In the genomic region with DNA sequence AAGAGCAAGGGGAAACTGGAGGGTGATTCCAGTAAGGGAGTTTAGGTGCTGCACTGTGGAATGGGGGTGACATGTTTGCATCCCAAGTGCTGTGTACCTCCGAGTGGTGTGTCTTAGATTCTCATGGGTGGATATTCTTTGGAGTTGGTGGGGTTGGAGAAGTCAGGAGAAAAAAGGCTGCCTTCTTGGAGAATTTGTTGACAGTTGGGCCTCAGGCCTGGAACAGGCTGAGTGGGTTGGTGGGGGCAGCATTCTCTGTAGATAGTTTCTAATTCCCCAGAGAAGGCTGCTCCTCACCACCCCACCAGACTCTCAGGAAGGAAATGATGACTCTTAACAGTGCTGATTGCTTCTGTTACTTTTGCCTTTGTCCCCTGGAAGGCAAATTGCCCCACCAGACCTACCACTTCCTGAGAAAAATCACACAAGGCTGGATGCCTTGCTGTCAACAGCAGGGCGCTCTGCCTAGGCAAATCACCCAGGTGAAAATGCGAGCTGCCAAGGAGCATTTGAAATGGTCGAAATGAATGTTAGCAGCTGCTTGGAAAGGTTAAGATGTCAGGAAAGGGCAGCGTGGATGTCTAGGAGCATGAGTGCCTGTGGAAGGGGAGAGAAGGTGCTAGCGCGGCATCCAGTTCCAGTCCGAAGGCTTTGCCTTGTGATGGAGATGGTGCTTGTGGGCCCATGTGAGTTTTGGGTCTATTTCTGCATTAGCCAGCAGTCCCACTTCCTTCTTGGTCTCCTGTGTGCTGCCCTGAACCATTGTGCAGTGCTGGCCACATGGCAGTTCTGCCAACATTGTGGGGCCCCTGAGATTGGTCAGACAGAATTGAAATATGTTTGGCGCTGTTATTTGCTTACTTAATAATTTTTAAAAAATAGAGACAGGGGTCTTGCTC, we compare ENCODE assay signal across 9 cellular contexts. TPM values are rescaled to one million over a fixed set of nuclear protein-coding genes. Genes with fewer than 3 reads are reported as not detected.
DNase-seq lines count a peak whose midpoint lies in the region; ATAC-seq, FAIRE-seq and TF ChIP-seq lines count a peak whose summit lies in the region.
"Had no signal": no experiment of that assay in that cellular context is flagged by ENCODE, and none has a peak within 500 bp of the region (broad histone marks: within the 10 kb centered on the region; RNA-seq: fewer than 3 reads in every experiment).

No MANE protein-coding gene starts in this region.

- no peaks in the 10 kb centered on the region for H3K27me3 Mint-ChIP-seq in activated CD4-positive, alpha-beta T cell treated with anti-CD3 and anti-CD28 coated beads, Interleukin-2, amount 10 ng/mL, durations not matched to agents 24 days and 14 days
- no peaks in the 10 kb centered on the region for H3K27me3 Mint-ChIP-seq in stimulated activated naive CD8-positive, alpha-beta T cell treated with anti-CD3 and anti-CD28 coated beads, Interleukin-15, amount 100 ng/mL, for 72 hours
- no peaks in the 10 kb centered on the region for H3K27me3 Mint-ChIP-seq in mesothelial cell of epicardium (ENCODE audit: low read depth)

- peak; percentile 76 for ATAC-seq in GM19328 (IDR thresholded peaks at IDR 0.05; ENCODE audit: unreplicated experiment)
- ATAC-seq in HG03280 (IDR thresholded peaks at IDR 0.05; ENCODE audit: unreplicated experiment), result peak; percentile 71
- ATAC-seq in stimulated activated naive CD8-positive, alpha-beta T cell treated with anti-CD3 and anti-CD28 coated beads, Interleukin-15, amount 100 ng/mL, for 72 hours, result peak; percentile 91

- TF ChIP-seq CTCF in mesothelial cell of epicardium (IDR thresholded peaks at IDR 0.05; ENCODE audit: unreplicated experiment), result no peak
- no peak for TF ChIP-seq CTCF in D721Med (IDR thresholded peaks at IDR 0.05; ENCODE audit: insufficient read depth, missing control alignments)

- FAIRE-seq in D721Med (lab: Jason Lieb, UNC), result no peak
- FAIRE-seq: G401.6 had no signal

- peak overlapping the region; percentile 77 for H3K4me3 Mint-ChIP-seq in activated CD4-positive, alpha-beta T cell treated with anti-CD3 and anti-CD28 coated beads, Interleukin-2, amount 10 ng/mL, durations not matched to agents 24 days and 14 days
- peak overlapping the region; percentile 85 to 92 for H3K4me3 Mint-ChIP-seq in stimulated activated naive CD8-positive, alpha-beta T cell treated with anti-CD3 and anti-CD28 coated beads, Interleukin-15, amount 100 ng/mL, for 72 hours
- no peak overlapping the region for H3K4me3 Mint-ChIP-seq in mesothelial cell of epicardium

- H3K36me3 Mint-ChIP-seq in activated CD4-positive, alpha-beta T cell treated with anti-CD3 and anti-CD28 coated beads, Interleukin-2, amount 10 ng/mL, durations not matched to agents 24 days and 14 days (ENCODE audit: low read depth), result peaks cover 44% of the 10 kb centered on the region
- H3K36me3 Mint-ChIP-seq in mesothelial cell of epicardium, result no peaks in the 10 kb centered on the region

- H3K4me1 Mint-ChIP-seq in activated CD4-positive, alpha-beta T cell treated with anti-CD3 and anti-CD28 coated beads, Interleukin-2, amount 10 ng/mL, durations not matched to agents 24 days and 14 days, result peaks cover 45% of the 10 kb centered on the region
- peaks cover 60% of the 10 kb centered on the region for H3K4me1 Mint-ChIP-seq in stimulated activated naive CD8-positive, alpha-beta T cell treated with anti-CD3 and anti-CD28 coated beads, Interleukin-15, amount 100 ng/mL, for 72 hours
- peaks cover 21% of the 10 kb centered on the region for H3K4me1 Mint-ChIP-seq in mesothelial cell of epicardium

- intact Hi-C loops in activated CD4-positive, alpha-beta T cell treated with anti-CD3 and anti-CD28 coated beads, Interleukin-2, amount 10 ng/mL, durations not matched to agents 24 days and 14 days (cut with micrococcal nuclease), result loop anchor here (1.0 kb wide), 3 partner anchors 14 to 30 kb away; a partner anchor contains a TSS

- peak; percentile 42 for DNase-seq in CD1c-positive myeloid dendritic cell (ENCODE audit: extremely low spot score)
- DNase-seq in activated CD4-positive, alpha-beta T cell treated with anti-CD3 and anti-CD28 coated beads, Interleukin-2, amount 10 ng/mL, durations not matched to agents 24 days and 14 days, result peak; percentile 89
- peak; percentile 75 for DNase-seq in germinal center (ENCODE audit: low spot score)
- peak in 1 of 2 donors; percentile 70 for DNase-seq in stimulated activated naive CD8-positive, alpha-beta T cell treated with anti-CD3 and anti-CD28 coated beads, Interleukin-15, amount 100 ng/mL, for 72 hours
- DNase-seq in mesothelial cell of epicardium (ENCODE audit: low spot score in 2 of 2, unreplicated experiment in 2 of 2), result no peak
- DNase-seq in D721Med (ENCODE audit: insufficient read length, low spot score), result no peak

- peak overlapping the region; percentile 92 for H3K27ac Mint-ChIP-seq in activated CD4-positive, alpha-beta T cell treated with anti-CD3 and anti-CD28 coated beads, Interleukin-2, amount 10 ng/mL, durations not matched to agents 24 days and 14 days
- peak overlapping the region; percentile 96 for H3K27ac Mint-ChIP-seq in stimulated activated naive CD8-positive, alpha-beta T cell treated with anti-CD3 and anti-CD28 coated beads, Interleukin-15, amount 100 ng/mL, for 72 hours
- no peak overlapping the region for H3K27ac Mint-ChIP-seq in mesothelial cell of epicardium

- no peaks in the 10 kb centered on the region for H3K9me3 Mint-ChIP-seq in activated CD4-positive, alpha-beta T cell treated with anti-CD3 and anti-CD28 coated beads, Interleukin-2, amount 10 ng/mL, durations not matched to agents 24 days and 14 days
- peaks cover 0 to 8% of the 10 kb centered on the region in 2 donors for H3K9me3 Mint-ChIP-seq in stimulated activated naive CD8-positive, alpha-beta T cell treated with anti-CD3 and anti-CD28 coated beads, Interleukin-15, amount 100 ng/mL, for 72 hours
- no peaks in the 10 kb centered on the region for H3K9me3 Mint-ChIP-seq in mesothelial cell of epicardium

RNA-seq across cellular contexts. Expression of a gene that starts 30.4 kb away (rescaled TPM):
- 28.4 and 30.3 TPM in 2 replicates for total RNA-seq in activated CD4-positive, alpha-beta T cell treated with anti-CD3 and anti-CD28 coated beads, Interleukin-2, amount 10 ng/mL, durations not matched to agents 24 days and 14 days
- total RNA-seq in mesothelial cell of epicardium, result 28.0 to 32.8 TPM (median 29.8 TPM) in 3 replicates

Comparison
In these comparisons a context has a peak if more than half of its experiments do, and no peak if none do; other contexts are left out.
1. DNase-seq: peak in CD1c-positive myeloid dendritic cell (single experiment), activated CD4-positive, alpha-beta T cell treated with anti-CD3 and anti-CD28 coated beads, Interleukin-2, amount 10 ng/mL, durations not matched to agents 24 days and 14 days (single experiment) and germinal center (single experiment); none in mesothelial cell of epicardium (0 of 2) and D721Med (single experiment).
2. Peak in every context shown above with its lines, with median percentiles within 50 percentile points of each other: ATAC-seq.